22 cellular contexts compared by ENCODE assay signal in genomic region chr2:124050833-124051497, GRCh38. TPM values are rescaled to one million over a fixed set of nuclear protein-coding genes. Genes with fewer than 3 reads are reported as not detected.
DNase-seq lines count a peak whose midpoint lies in the region; ATAC-seq, FAIRE-seq and TF ChIP-seq lines count a peak whose summit lies in the region.
"Had no signal": no experiment of that assay in that cellular context is flagged by ENCODE, and none has a peak within 500 bp of the region (broad histone marks: within the 10 kb centered on the region; RNA-seq: fewer than 3 reads in every experiment).

No MANE protein-coding gene starts in this region.

- no peaks in the 10 kb centered on the region for H3F3A ChIP-seq in GM23338 (replicated peaks; ENCODE audit: low read depth)

- 0 out of 2 replicates have a peak overlapping the region, but pooled peaks have one; percentile 11 for H2AFZ ChIP-seq in GM23338

- H3K27me3 Mint-ChIP-seq in GM23338 (ENCODE audit: insufficient read depth, low read depth, poor library complexity) (peaks cover 6% of the 10 kb centered on the region), natural killer cell (ENCODE audit: low read depth in 2 of 2) (no peaks in the 10 kb centered on the region)
- H3K27me3 Mint-ChIP-seq: CD4-positive, CD25-positive, alpha-beta regulatory T cell had no signal

- no peaks in the 10 kb centered on the region for H3K36me3 ChIP-seq in GM23338 (ENCODE audit: insufficient read depth)

- peaks cover 4% of the 10 kb centered on the region for H3K9me2 ChIP-seq in GM23338 (ENCODE audit: insufficient read depth)

- TF ChIP-seq CTCF in C4-2B (conservative IDR thresholded peaks at IDR 0.05) (no peak), GM23338 (conservative IDR thresholded peaks at IDR 0.05; ENCODE audit: low read depth in 2 of 2) (no peak), natural killer cell (IDR thresholded peaks at IDR 0.05) (no peak)

- H3K4me1 Mint-ChIP-seq in GM23338 (peaks cover 28% of the 10 kb centered on the region), natural killer cell (no peaks in the 10 kb centered on the region)
- H3K4me1 Mint-ChIP-seq: CD4-positive, CD25-positive, alpha-beta regulatory T cell had no signal

- no peak for ATAC-seq in GM23338
- no peak for ATAC-seq in SK-N-SH treated with all-trans-retinoic acid at 6 μM for 48 hours
- ATAC-seq in GM18517 (IDR thresholded peaks at IDR 0.05; ENCODE audit: unreplicated experiment): no peak
- ATAC-seq in natural killer cell: no peak
- ATAC-seq: CD8-positive, alpha-beta T cell had no signal

- peak overlapping the region; percentile 55; the same call in 1 of the 2 replicates for H3K27ac ChIP-seq in C4-2B
- no peak overlapping the region for H3K27ac ChIP-seq in GM23338 (ENCODE audit: low read depth)

- H3K9me3 Mint-ChIP-seq in GM23338: no peaks in the 10 kb centered on the region
- peaks cover 10 to 13% of the 10 kb centered on the region in 2 donors for H3K9me3 Mint-ChIP-seq in natural killer cell

- H3K4me1 ChIP-seq in GM23338 (ENCODE audit: insufficient read depth): peaks cover 34% of the 10 kb centered on the region

- H3K36me3 Mint-ChIP-seq in GM23338 (ENCODE audit: low read depth) (peaks cover under 1% of the 10 kb centered on the region; the same call in 1 of the 3 replicates), natural killer cell (no peaks in the 10 kb centered on the region)
- H3K36me3 Mint-ChIP-seq: CD4-positive, CD25-positive, alpha-beta regulatory T cell; CD8-positive, alpha-beta T cell had no signal

- no peaks in the 10 kb centered on the region for H3K79me2 ChIP-seq in GM23338 (replicated peaks; ENCODE audit: insufficient read depth)

- FAIRE-seq in frontal cortex (lab: Jason Lieb, UNC): no peak
- FAIRE-seq: GM12891, GM18507, H1 had no signal

- H3K27me3 ChIP-seq in GM23338 (ENCODE audit: insufficient read depth): no peaks in the 10 kb centered on the region

- H3K4me3 Mint-ChIP-seq in GM23338 (no peak overlapping the region), natural killer cell (no peak overlapping the region)
- H3K4me3 Mint-ChIP-seq: CD4-positive, CD25-positive, alpha-beta regulatory T cell; CD8-positive, alpha-beta T cell had no signal

- H3K4me2 ChIP-seq in GM23338: no peak overlapping the region

- no peak overlapping the region for H3K27ac Mint-ChIP-seq in GM23338
- H3K27ac Mint-ChIP-seq in natural killer cell: no peak overlapping the region
- H3K27ac Mint-ChIP-seq: CD4-positive, CD25-positive, alpha-beta regulatory T cell; CD8-positive, alpha-beta T cell had no signal

- intact Hi-C loops in natural killer cell (cut with micrococcal nuclease): no loop called here

- no peaks in the 10 kb centered on the region for H4K20me1 ChIP-seq in GM23338 (replicated peaks; ENCODE audit: insufficient read depth)

- DNase-seq in GM23338 (ENCODE audit: low spot score) (no peak), NCI-H82 treated with DMSO at 0.1 percent for 48 hours (lab: John Stamatoyannopoulos, UW; ENCODE audit: unreplicated experiment) (peak; percentile 9), natural killer cell (no peak), frontal cortex (ENCODE audit: low spot score in 2 of 2) (no peak)
- DNase-seq: C1 segment of cervical spinal cord; Caco-2; CD4-positive, CD25-positive, alpha-beta regulatory T cell; CD8-positive, alpha-beta T cell; DMS79; EL; GDM1; H7; HCEC 1CT had no signal

- no peak overlapping the region for H3K4me3 ChIP-seq in GM23338

TF ChIP-seq in GM23338, 12 proteins besides CTCF, POLR2A, EP300 and RAD21 (continues in another document):
- no peak for TF ChIP-seq ZNF114 (CRISPR knock-in tag; IDR thresholded peaks at IDR 0.05)
- TF ChIP-seq CREB1 (CRISPR knock-in tag; IDR thresholded peaks at IDR 0.05; ENCODE audit: low read depth): no peak
- TF ChIP-seq ETS1 (IDR thresholded peaks at IDR 0.05): no peak
- TF ChIP-seq STAT1 (IDR thresholded peaks at IDR 0.05; ENCODE audit: unreplicated experiment): no peak

TF ChIP-seq in SK-N-SH treated with all-trans-retinoic acid at 6 μM for 48 hours, 23 proteins besides CTCF, POLR2A, EP300 and RAD21:
- TF ChIP-seq TCF4 (CRISPR knock-in tag; IDR thresholded peaks at IDR 0.05; ENCODE audit: borderline replicate concordance) (peak; percentile 48; the same call in 1 of the 2 replicates), ZC3H10 (CRISPR knock-in tag; IDR thresholded peaks at IDR 0.05) (no peak)
TF ChIP-seq in SK-N-SH treated with all-trans-retinoic acid at 6 μM for 48 hours: peak in this region for 1.

RNA-seq across cellular contexts. Expression of gene CNTNAP5, which starts 25.9 kb away (rescaled TPM):
- 0.08 and 0.49 TPM in 2 replicates for total RNA-seq in GM23338 (2014; rRNA removed; shearing (Covaris generic))
- 0.50 and 0.57 TPM in 2 replicates for polyA plus RNA-seq in GM23338 (2016; fragmentation: Nextera tagmentation; extraction: Ambion mirVana)
- not detected for total RNA-seq in natural killer cell
- 30.6 TPM for total RNA-seq in frontal cortex
- total RNA-seq: A172; A673; CD4-positive, CD25-positive, alpha-beta regulatory T cell; CD8-positive, alpha-beta T cell had no signal
- polyA plus RNA-seq: BJ; CD4-positive, CD25-positive, alpha-beta regulatory T cell had no signal

Comparison
In these comparisons a context has a peak if more than half of its experiments do, and no peak if none do; other contexts are left out.
1. RNA of gene CNTNAP5, which starts 25.9 kb away (total RNA-seq): 30.6 TPM in frontal cortex (single experiment); 0.08 to 0.49 TPM in GM23338 and not detected in natural killer cell; every median in the first group is over 10 times any median in the second.